Comparison of ENCODE assay signal across 8 cellular contexts in genomic region chr5:174053891-174054290, GRCh38.
"Had no signal": no experiment of that assay in that cellular context is flagged by ENCODE, and none has a peak within 500 bp of the region (broad histone marks: within the 10 kb centered on the region; RNA-seq: fewer than 3 reads in every experiment).

No MANE protein-coding gene starts in this region.

- DNase-seq: GM23248, GOT3, H7, HFFc6, KBM-7 had no signal

- ATAC-seq: HCT116, HepG2 had no signal

- H3K4me1 Mint-ChIP-seq: IgD-negative memory B cell had no signal

- H3K27ac Mint-ChIP-seq: HFFc6, IgD-negative memory B cell had no signal

- H3K9me3 Mint-ChIP-seq: IgD-negative memory B cell had no signal

- H3K4me3 Mint-ChIP-seq: HFFc6, IgD-negative memory B cell had no signal

- H3K36me3 Mint-ChIP-seq: IgD-negative memory B cell had no signal
